1 cellular context compared by ENCODE assay signal in the genomic region with DNA sequence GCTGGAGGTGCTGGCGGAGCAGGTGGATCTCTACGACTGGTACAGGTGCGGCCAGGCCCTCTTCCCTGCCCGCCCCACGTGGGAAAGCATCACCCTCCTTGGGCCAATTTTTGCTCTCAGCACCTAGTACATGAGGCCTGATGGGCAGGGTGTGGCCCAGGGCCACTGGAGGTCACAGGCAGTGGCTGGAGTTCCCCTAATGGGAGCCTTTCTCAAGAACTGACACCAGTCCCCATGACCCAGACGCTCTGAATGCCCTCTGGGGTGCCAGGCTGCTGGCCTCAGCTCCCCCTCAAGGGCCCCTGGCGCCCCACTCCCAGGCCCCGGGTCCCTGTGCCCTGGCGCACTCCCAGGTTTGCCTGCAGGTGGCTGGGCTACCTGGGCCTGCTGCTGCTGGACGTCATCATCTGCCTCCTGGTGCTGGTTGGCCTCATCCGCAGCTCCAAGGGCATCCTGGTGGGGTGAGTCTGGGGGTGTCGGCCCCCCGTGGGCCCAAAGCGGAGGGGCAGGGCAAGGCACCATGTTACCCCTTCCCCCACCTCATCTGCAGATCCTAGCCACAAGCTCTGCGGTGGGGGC.
TF ChIP-seq lines count a peak whose summit lies in the region.

No MANE protein-coding gene starts in this region.

TF ChIP-seq in IMR-90, 13 proteins besides CTCF, POLR2A, EP300 and RAD21:
- TF ChIP-seq, protein P1, sequence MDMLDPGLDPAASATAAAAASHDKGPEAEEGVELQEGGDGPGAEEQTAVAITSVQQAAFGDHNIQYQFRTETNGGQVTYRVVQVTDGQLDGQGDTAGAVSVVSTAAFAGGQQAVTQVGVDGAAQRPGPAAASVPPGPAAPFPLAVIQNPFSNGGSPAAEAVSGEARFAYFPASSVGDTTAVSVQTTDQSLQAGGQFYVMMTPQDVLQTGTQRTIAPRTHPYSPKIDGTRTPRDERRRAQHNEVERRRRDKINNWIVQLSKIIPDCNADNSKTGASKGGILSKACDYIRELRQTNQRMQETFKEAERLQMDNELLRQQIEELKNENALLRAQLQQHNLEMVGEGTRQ (IDR thresholded peaks at IDR 0.05; ENCODE audit: low read depth, low read length): no peak
- TF ChIP-seq, protein P2, sequence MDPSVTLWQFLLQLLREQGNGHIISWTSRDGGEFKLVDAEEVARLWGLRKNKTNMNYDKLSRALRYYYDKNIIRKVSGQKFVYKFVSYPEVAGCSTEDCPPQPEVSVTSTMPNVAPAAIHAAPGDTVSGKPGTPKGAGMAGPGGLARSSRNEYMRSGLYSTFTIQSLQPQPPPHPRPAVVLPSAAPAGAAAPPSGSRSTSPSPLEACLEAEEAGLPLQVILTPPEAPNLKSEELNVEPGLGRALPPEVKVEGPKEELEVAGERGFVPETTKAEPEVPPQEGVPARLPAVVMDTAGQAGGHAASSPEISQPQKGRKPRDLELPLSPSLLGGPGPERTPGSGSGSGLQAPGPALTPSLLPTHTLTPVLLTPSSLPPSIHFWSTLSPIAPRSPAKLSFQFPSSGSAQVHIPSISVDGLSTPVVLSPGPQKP (IDR thresholded peaks at IDR 0.05; ENCODE audit: borderline replicate concordance, low read depth, low read length): no peak
- no peak for TF ChIP-seq RCOR1 (IDR thresholded peaks at IDR 0.05; ENCODE audit: insufficient replicate concordance, low read length)
- TF ChIP-seq BHLHE40 (IDR thresholded peaks at IDR 0.05; ENCODE audit: low read depth, low read length): no peak
- no peak for TF ChIP-seq FOS (IDR thresholded peaks at IDR 0.05; ENCODE audit: low read depth, low read length)
- TF ChIP-seq CHD1 (IDR thresholded peaks at IDR 0.05; ENCODE audit: low read depth, low read length): no peak
- TF ChIP-seq MAFK (IDR thresholded peaks at IDR 0.05; ENCODE audit: low read depth, low read length): no peak
